Comparison of ENCODE assay signal across 8 cellular contexts in the genomic region with DNA sequence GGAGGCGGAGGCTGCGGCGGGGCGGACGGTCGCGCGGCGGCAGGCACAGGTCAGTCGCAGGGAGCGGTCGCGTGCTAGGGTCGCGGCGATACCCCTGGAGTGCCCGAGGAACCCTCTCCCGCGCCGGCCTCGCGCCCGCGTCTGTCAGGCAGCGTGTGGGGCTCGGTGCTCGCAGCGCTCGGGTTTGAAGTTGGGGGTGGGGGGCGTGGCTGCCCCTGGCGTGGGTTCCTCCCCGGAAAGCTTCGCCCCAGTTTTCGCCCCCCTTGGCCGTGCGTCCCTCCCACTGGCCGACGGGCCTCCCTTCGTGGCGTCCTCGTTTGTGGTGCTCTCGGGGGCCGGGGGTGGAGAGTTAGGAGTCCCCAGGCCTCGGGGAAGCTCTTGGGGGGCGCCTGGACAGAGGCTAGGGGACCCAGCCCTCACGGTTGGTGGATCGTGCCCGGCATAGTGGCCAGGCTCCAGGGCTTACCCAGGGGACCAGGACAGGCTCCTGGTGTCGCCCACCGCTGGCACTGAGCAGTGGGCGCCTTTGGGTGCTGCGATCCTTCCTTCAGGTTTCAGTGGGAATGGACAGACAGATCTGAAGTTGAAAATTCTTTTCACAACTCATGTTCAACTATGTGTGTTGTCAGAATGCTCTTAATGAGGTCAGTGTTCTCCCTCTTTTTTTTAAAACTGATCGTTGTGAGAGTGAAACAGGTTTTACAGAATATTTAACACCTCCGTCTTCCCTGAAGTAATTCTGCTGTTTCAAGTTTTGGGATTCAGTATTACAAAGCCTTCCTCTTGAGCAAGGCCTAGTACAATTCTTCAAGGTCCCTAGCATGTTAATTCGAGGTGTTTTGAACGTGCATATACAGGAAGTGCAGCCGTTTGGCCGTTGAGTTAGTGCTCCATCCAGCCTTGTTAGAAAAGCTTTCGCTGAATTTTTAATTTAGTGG. TPM values are rescaled to one million over a fixed set of nuclear protein-coding genes. Genes with fewer than 3 reads are reported as not detected.
DNase-seq lines count a peak whose midpoint lies in the region; ATAC-seq lines count a peak whose summit lies in the region.

No MANE protein-coding gene starts in this region.

- no peaks in the 10 kb centered on the region for H3K27me3 Mint-ChIP-seq in activated naive CD8-positive, alpha-beta T cell treated with anti-CD3 and anti-CD28 coated beads, Interleukin-2, amount 10 ng/mL, durations not matched to agents 7 days and 5 days

- H3K9me3 ChIP-seq in iPS-18a (ENCODE audit: control insufficient read depth, low read depth, low read length) = no peaks in the 10 kb centered on the region

- peak overlapping the region; percentile 94 for H3K27ac Mint-ChIP-seq in activated naive CD8-positive, alpha-beta T cell treated with anti-CD3 and anti-CD28 coated beads, Interleukin-2, amount 10 ng/mL, durations not matched to agents 7 days and 5 days

- H3K9ac ChIP-seq in iPS-18a (ENCODE audit: low read length) = peak overlapping the region; percentile 55

- POLR2A ChIA-PET in activated naive CD8-positive, alpha-beta T cell treated with anti-CD3 and anti-CD28 coated beads, Interleukin-2, amount 10 ng/mL, durations not matched to agents 7 days and 5 days (lab: Charles Lee) = interaction anchor here (1.4 kb wide), 1 partner anchor 437 kb away, joined by 4 read pairs; a partner anchor contains a TSS

- peak overlapping the region; percentile 95 for H3K4me3 Mint-ChIP-seq in activated naive CD8-positive, alpha-beta T cell treated with anti-CD3 and anti-CD28 coated beads, Interleukin-2, amount 10 ng/mL, durations not matched to agents 7 days and 5 days

- peaks cover 11% of the 10 kb centered on the region for H3K4me1 ChIP-seq in iPS-18a (ENCODE audit: control insufficient read depth, low read depth, low read length)

- peaks cover 16% of the 10 kb centered on the region for H3K36me3 Mint-ChIP-seq in activated naive CD8-positive, alpha-beta T cell treated with anti-CD3 and anti-CD28 coated beads, Interleukin-2, amount 10 ng/mL, durations not matched to agents 7 days and 5 days

- ATAC-seq in HG03039 (IDR thresholded peaks at IDR 0.05; ENCODE audit: unreplicated experiment) = peak; percentile 23
- ATAC-seq in activated naive CD8-positive, alpha-beta T cell treated with anti-CD3 and anti-CD28 coated beads, Interleukin-2, amount 10 ng/mL, durations not matched to agents 7 days and 5 days (ENCODE audit: low read depth) = no peak

- H3K27me3 ChIP-seq in iPS-18a (ENCODE audit: control insufficient read depth, insufficient read depth, low read length) = no peaks in the 10 kb centered on the region

- H3K27ac ChIP-seq in iPS-18a (ENCODE audit: low read length) = no peak overlapping the region

- H3K4me3 ChIP-seq in iPS-18a (ENCODE audit: low read length) = peak overlapping the region; percentile 82

- no peaks in the 10 kb centered on the region for H3K9me3 Mint-ChIP-seq in activated naive CD8-positive, alpha-beta T cell treated with anti-CD3 and anti-CD28 coated beads, Interleukin-2, amount 10 ng/mL, durations not matched to agents 7 days and 5 days

- DNase-seq in activated effector memory CD4-positive, alpha-beta T cell treated with anti-CD3 and anti-CD28 coated beads, Interleukin-2, amount 50 U/mL, for 16 hours = peak; percentile 87
- DNase-seq in activated effector memory CD4-positive, alpha-beta T cell treated with Interleukin-2 at 50 U/mL for 16 hours = no peak
- DNase-seq in RKO (ENCODE audit: low spot score) (peak; percentile 65), NCI-H2196 treated with DMSO at 0.1 percent for 48 hours (lab: John Stamatoyannopoulos, UW; ENCODE audit: unreplicated experiment) (no peak)
- DNase-seq in activated naive CD8-positive, alpha-beta T cell treated with anti-CD3 and anti-CD28 coated beads, Interleukin-2, amount 10 ng/mL, durations not matched to agents 7 days and 5 days = no peak
- DNase-seq in stimulated activated CD4-positive, alpha-beta T cell treated with anti-CD3 and anti-CD28 coated beads, Interleukin-1b, Interleukin-23, amount 100 ng/mL, for 4 hours (ENCODE audit: low read depth in 2 of 2) = peak; percentile 41 to 48

- no peaks in the 10 kb centered on the region for H3K36me3 ChIP-seq in iPS-18a (ENCODE audit: control insufficient read depth, low read depth, low read length)

- H3K4me1 Mint-ChIP-seq in activated naive CD8-positive, alpha-beta T cell treated with anti-CD3 and anti-CD28 coated beads, Interleukin-2, amount 10 ng/mL, durations not matched to agents 7 days and 5 days = peaks cover 17% of the 10 kb centered on the region

RNA-seq across cellular contexts. Expression of a gene that starts 0.6 kb away (rescaled TPM):
- 10 to 100 TPM; 58.9 to 60.0 TPM for total RNA-seq in activated naive CD8-positive, alpha-beta T cell treated with anti-CD3 and anti-CD28 coated beads, Interleukin-2, amount 10 ng/mL, durations not matched to agents 7 days and 5 days

Comparison
In these comparisons a context has a peak if more than half of its experiments do, and no peak if none do; other contexts are left out.
1. DNase-seq: peak in activated effector memory CD4-positive, alpha-beta T cell treated with anti-CD3 and anti-CD28 coated beads, Interleukin-2, amount 50 U/mL, for 16 hours (single experiment), RKO (single experiment) and stimulated activated CD4-positive, alpha-beta T cell treated with anti-CD3 and anti-CD28 coated beads, Interleukin-1b, Interleukin-23, amount 100 ng/mL, for 4 hours (2 of 2); none in activated effector memory CD4-positive, alpha-beta T cell treated with Interleukin-2 at 50 U/mL for 16 hours (single experiment), activated naive CD8-positive, alpha-beta T cell treated with anti-CD3 and anti-CD28 coated beads, Interleukin-2, amount 10 ng/mL, durations not matched to agents 7 days and 5 days (single experiment) and NCI-H2196 treated with DMSO at 0.1 percent for 48 hours (single experiment).